ENCODE assay signal across 29 cellular contexts in the genomic region with DNA sequence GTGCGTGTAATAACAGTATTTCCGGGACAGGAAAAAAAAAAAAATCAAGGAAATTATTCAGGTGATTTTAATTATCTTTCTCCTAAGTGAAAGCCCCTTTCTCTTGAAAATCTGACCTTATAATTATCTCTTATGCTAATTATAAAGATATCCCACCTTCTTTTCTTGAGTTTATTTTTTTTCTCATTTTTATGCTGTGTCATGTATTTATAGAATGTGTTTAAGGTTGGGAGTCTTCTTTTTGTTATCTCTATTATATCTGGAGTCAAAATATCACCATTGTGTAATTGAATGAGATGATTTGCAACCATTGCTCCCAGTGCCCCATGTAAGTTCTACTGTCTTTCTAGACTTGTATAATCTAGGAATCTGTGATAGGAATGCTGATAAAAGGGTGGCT. TPM values are rescaled to one million over a fixed set of nuclear protein-coding genes. Genes with fewer than 3 reads are reported as not detected.
"Had no signal": no experiment of that assay in that cellular context is flagged by ENCODE, and none has a peak within 500 bp of the region (broad histone marks: within the 10 kb centered on the region; RNA-seq: fewer than 3 reads in every experiment).

No MANE protein-coding gene starts in this region.

- FAIRE-seq: astrocyte, bronchial epithelial cell, frontal cortex had no signal

- H3K4me3 ChIP-seq: coronary artery, dorsolateral prefrontal cortex had no signal

- DNase-seq: activated B cell treated with CpG ODN at 0.5 μM for 24 hours; activated CD4-positive, alpha-beta T cell treated with anti-CD3 and anti-CD28 coated beads for 48 hours; activated CD4-positive, alpha-beta T cell treated with anti-CD3 and anti-CD28 coated beads, Interleukin-2, amount 50 U/mL, for 1 hour; activated CD4-positive, alpha-beta T cell treated with anti-CD3 and anti-CD28 coated beads, Interleukin-2, amount 50 U/mL, for 48 hours; activated CD8-positive, alpha-beta memory T cell treated with anti-CD3 and anti-CD28 coated beads for 24 hours; activated CD8-positive, alpha-beta T cell treated with anti-CD3 and anti-CD28 coated beads for 36 hours; activated effector memory CD4-positive, alpha-beta T cell treated with Interleukin-2 at 50 U/mL for 16 hours; activated gamma-delta T cell treated with Interleukin-2 at 50 U/mL for 16 hours; activated naive CD4-positive, alpha-beta T cell treated with anti-CD3 and anti-CD28 coated beads for 36 hours; activated naive CD8-positive, alpha-beta T cell treated with anti-CD3 and anti-CD28 coated beads, Interleukin-2, amount 10 ng/mL, durations not matched to agents 7 days and 5 days; activated T-cell treated with anti-CD3 and anti-CD28 coated beads, Interleukin-2, amount 50 U/mL, for 4 hours; amniotic stem cell; anterior cingulate cortex; brain microvascular endothelial cell; dorsolateral prefrontal cortex; effector memory CD8-positive, alpha-beta T cell; foreskin fibroblast; hippocampal formation; T-helper 17 cell; T1000 had no signal

- H3K27ac ChIP-seq: brain microvascular endothelial cell, coronary artery, dorsolateral prefrontal cortex, WERI-Rb-1 had no signal

- H3K36me3 ChIP-seq: brain microvascular endothelial cell, WERI-Rb-1 had no signal

- ATAC-seq: activated CD4-positive, CD25-positive, alpha-beta regulatory T cell treated with anti-CD3 and anti-CD28 coated beads, Interleukin-2, amount 50 U/mL, for 24 hours; activated CD8-positive, alpha-beta T cell treated with anti-CD3 and anti-CD28 coated beads for 36 hours; activated naive CD4-positive, alpha-beta T cell treated with anti-CD3 and anti-CD28 coated beads, Interleukin-2, amount 50 U/mL, for 72 hours; activated T-cell treated with anti-CD3 and anti-CD28 coated beads, Interleukin-2, amount 50 U/mL, for 4 hours; activated T-helper 17 cell treated with anti-CD3 and anti-CD28 coated beads, Interleukin-2, amount 50 U/mL, for 72 hours; effector memory CD8-positive, alpha-beta T cell; esophagus mucosa; T-helper 17 cell had no signal

RNA-seq across cellular contexts. Expression of a gene that starts 3.0 kb away (rescaled TPM):
- total RNA-seq: frontal cortex had no signal
